ENCODE assay signal across 10 cellular contexts in the genomic region with DNA sequence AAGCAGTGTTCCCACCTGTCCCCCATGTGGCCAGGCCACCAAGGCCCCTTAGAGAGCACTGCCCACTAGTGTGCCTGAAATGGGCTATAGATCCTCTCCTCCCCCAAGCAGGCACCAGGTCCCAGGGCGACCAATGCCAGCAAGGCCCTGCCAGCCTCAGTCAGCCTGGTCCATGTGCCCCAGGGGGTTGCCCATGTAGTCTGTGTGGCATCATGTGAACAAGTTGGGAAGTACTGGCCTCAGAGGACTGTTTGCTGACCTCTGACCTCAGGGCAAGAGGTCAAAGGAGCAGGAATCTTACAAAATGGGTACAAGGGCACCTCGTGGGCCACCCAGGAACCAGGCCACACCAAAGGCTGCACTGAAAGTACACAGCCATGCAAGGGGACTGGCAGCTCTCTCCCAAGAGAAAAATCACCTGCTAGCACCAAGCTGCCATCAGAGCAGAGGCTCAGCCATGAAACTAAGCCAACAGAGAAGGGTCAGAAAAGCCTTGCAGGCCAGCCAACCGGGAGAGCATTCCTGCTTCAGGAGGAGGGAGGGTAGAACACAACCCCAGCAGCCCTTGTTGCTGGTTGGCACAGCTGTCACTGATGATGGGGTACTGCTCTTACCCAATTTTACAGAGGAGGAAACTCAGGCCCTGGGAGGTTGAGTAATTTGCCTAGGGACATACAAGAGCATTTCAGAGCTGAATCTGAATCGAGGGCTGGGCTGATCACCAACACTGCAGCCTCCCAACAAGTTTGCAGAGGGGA. TPM values are rescaled to one million over a fixed set of nuclear protein-coding genes. Genes with fewer than 3 reads are reported as not detected.
DNase-seq lines count a peak whose midpoint lies in the region; ATAC-seq, FAIRE-seq and TF ChIP-seq lines count a peak whose summit lies in the region.
"Had no signal": no experiment of that assay in that cellular context is flagged by ENCODE, and none has a peak within 500 bp of the region (broad histone marks: within the 10 kb centered on the region; RNA-seq: fewer than 3 reads in every experiment).

No MANE protein-coding gene starts in this region.

- H3K27ac Mint-ChIP-seq in activated T-helper 1 cell treated with anti-CD3 and anti-CD28 coated beads, Interleukin-12 subunit alpha, Interleukin-12 subunit beta, Interleukin-2, Interleukin-4 antibody, amounts not matched to agents 30 ng/mL and 10 ng/mL and 1 ng/mL, durations not matched to agents 14 hours and 24 hours and 36 hours: peak overlapping the region; percentile 84

- H2AFZ ChIP-seq in Karpas-422 (ENCODE audit: low read length) (peak overlapping the region; percentile 44; the same call in 1 of the 2 replicates), keratinocyte (ENCODE audit: control insufficient read depth, low read length) (no peak overlapping the region)

- no peaks in the 10 kb centered on the region for H4K20me1 ChIP-seq in Karpas-422 (ENCODE audit: insufficient read depth, low read depth, low read length)
- H4K20me1 ChIP-seq in keratinocyte (ENCODE audit: control insufficient read depth, extremely low read depth, insufficient read depth, low read length): no peaks in the 10 kb centered on the region

- H3K9me3 Mint-ChIP-seq in activated T-helper 1 cell treated with anti-CD3 and anti-CD28 coated beads, Interleukin-12 subunit alpha, Interleukin-12 subunit beta, Interleukin-2, Interleukin-4 antibody, amounts not matched to agents 30 ng/mL and 10 ng/mL and 1 ng/mL, durations not matched to agents 14 hours and 24 hours and 36 hours: no peaks in the 10 kb centered on the region

- DNase-seq in AG10803 (ENCODE audit: low read depth) (peak; percentile 67), Karpas-422 (peak; percentile 80), keratinocyte (ENCODE audit: low read depth, low spot score) (peak; percentile 74)
- DNase-seq in activated T-helper 1 cell treated with anti-CD3 and anti-CD28 coated beads, Interleukin-12 subunit alpha, Interleukin-12 subunit beta, Interleukin-2, Interleukin-4 antibody, amounts not matched to agents 30 ng/mL and 10 ng/mL and 1 ng/mL, durations not matched to agents 14 hours and 24 hours and 36 hours (ENCODE audit: low spot score): no peak
- DNase-seq: stimulated activated CD4-positive, alpha-beta T cell treated with anti-CD3 and anti-CD28 coated beads, Interleukin-4, amount 100 ng/mL, for 24 hours had no signal

- FAIRE-seq in keratinocyte (lab: Jason Lieb, UNC): peak; percentile 39
- FAIRE-seq: urothelium cell line had no signal

- H3K36me3 ChIP-seq in Karpas-422 (ENCODE audit: insufficient read depth, low read length) (no peaks in the 10 kb centered on the region), keratinocyte (ENCODE audit: control insufficient read depth in 2 of 2, extremely low read depth in 1 of 2, insufficient read depth in 2 of 2, low read length in 2 of 2) (no peaks in the 10 kb centered on the region)

- no peaks in the 10 kb centered on the region for H3K27me3 ChIP-seq in Karpas-422 (ENCODE audit: low read length)
- no peaks in the 10 kb centered on the region for H3K27me3 ChIP-seq in keratinocyte (ENCODE audit: control insufficient read depth, extremely low read depth, insufficient read depth, low read length)

- no peaks in the 10 kb centered on the region for H3K9me2 ChIP-seq in Karpas-422 (replicated peaks; ENCODE audit: insufficient read depth, low read length)

- intact Hi-C loops in activated T-helper 1 cell treated with anti-CD3 and anti-CD28 coated beads, Interleukin-12 subunit alpha, Interleukin-12 subunit beta, Interleukin-2, Interleukin-4 antibody, amounts not matched to agents 30 ng/mL and 10 ng/mL and 1 ng/mL, durations not matched to agents 14 hours and 24 hours and 36 hours (cut with micrococcal nuclease): no loop called here

- H3K4me1 Mint-ChIP-seq in activated T-helper 1 cell treated with anti-CD3 and anti-CD28 coated beads, Interleukin-12 subunit alpha, Interleukin-12 subunit beta, Interleukin-2, Interleukin-4 antibody, amounts not matched to agents 30 ng/mL and 10 ng/mL and 1 ng/mL, durations not matched to agents 14 hours and 24 hours and 36 hours (ENCODE audit: low read depth): peaks cover 69% of the 10 kb centered on the region

- peaks cover 21% of the 10 kb centered on the region for H3K4me1 ChIP-seq in Karpas-422 (ENCODE audit: low read length)
- H3K4me1 ChIP-seq in keratinocyte (ENCODE audit: control insufficient read depth, extremely low read depth, insufficient read depth, low read length): peaks cover 20% of the 10 kb centered on the region

- no peaks in the 10 kb centered on the region for H3K27me3 Mint-ChIP-seq in activated T-helper 1 cell treated with anti-CD3 and anti-CD28 coated beads, Interleukin-12 subunit alpha, Interleukin-12 subunit beta, Interleukin-2, Interleukin-4 antibody, amounts not matched to agents 30 ng/mL and 10 ng/mL and 1 ng/mL, durations not matched to agents 14 hours and 24 hours and 36 hours (ENCODE audit: insufficient read depth)

- TF ChIP-seq CTCF in AG10803 (conservative IDR thresholded peaks at IDR 0.05; ENCODE audit: low read length) (no peak), keratinocyte (optimal IDR thresholded peaks at IDR 0.05 in 1 of 3, IDR thresholded peaks at IDR 0.05 in 1 of 3, conservative IDR thresholded peaks at IDR 0.05 in 1 of 3; ENCODE audit: extremely low read depth in 1 of 3, insufficient read depth in 2 of 3, low read length in 3 of 3) (no peak)

- H3K9ac ChIP-seq in Karpas-422 (ENCODE audit: low read length) (peak overlapping the region; percentile 29), keratinocyte (ENCODE audit: control insufficient read depth, extremely low read depth, insufficient read depth, low read length) (no peak overlapping the region)

- peak overlapping the region; percentile 26 for H3K4me3 Mint-ChIP-seq in activated T-helper 1 cell treated with anti-CD3 and anti-CD28 coated beads, Interleukin-12 subunit alpha, Interleukin-12 subunit beta, Interleukin-2, Interleukin-4 antibody, amounts not matched to agents 30 ng/mL and 10 ng/mL and 1 ng/mL, durations not matched to agents 14 hours and 24 hours and 36 hours

- H3K9me3 ChIP-seq in Karpas-422 (ENCODE audit: low read length) (no peaks in the 10 kb centered on the region), keratinocyte (ENCODE audit: control insufficient read depth, low read depth, low read length) (no peaks in the 10 kb centered on the region)

- H3K27ac ChIP-seq in Karpas-422 (ENCODE audit: low read length) (peak overlapping the region; percentile 69), keratinocyte (ENCODE audit: control insufficient read depth, insufficient read depth, low read length) (no peak overlapping the region)

- H3K4me3 ChIP-seq in AG10803 (ENCODE audit: low read length) (no peak overlapping the region), Karpas-422 (ENCODE audit: low read length) (no peak overlapping the region), keratinocyte (ENCODE audit: control insufficient read depth in 2 of 3, extremely low read depth in 1 of 3, insufficient read depth in 2 of 3, low read depth in 1 of 3, low read length in 3 of 3) (no peak overlapping the region)

- H3K4me2 ChIP-seq in Karpas-422 (ENCODE audit: low read depth, low read length, poor library complexity, severe bottlenecking) (peak overlapping the region; percentile 47), keratinocyte (ENCODE audit: control insufficient read depth, extremely low read depth, insufficient read depth, low read depth, low read length) (peak overlapping the region; percentile 16)

- dilution Hi-C loops in keratinocyte (cut with MboI; ENCODE audit: extremely low pct_ligation_motif_present, low sequenced_read_pairs): no loop called here

- no peak for ATAC-seq in GM18873 (IDR thresholded peaks at IDR 0.05; ENCODE audit: low FRiP score, unreplicated experiment)
- ATAC-seq in GM19397 (IDR thresholded peaks at IDR 0.05; ENCODE audit: unreplicated experiment): no peak
- no peak for ATAC-seq in HG02588 (IDR thresholded peaks at IDR 0.05; ENCODE audit: unreplicated experiment)
- ATAC-seq in HG02852 (IDR thresholded peaks at IDR 0.05; ENCODE audit: unreplicated experiment): no peak

- H3K79me2 ChIP-seq in Karpas-422 (ENCODE audit: low read length) (no peaks in the 10 kb centered on the region), keratinocyte (ENCODE audit: control insufficient read depth, insufficient read depth, low read length) (no peaks in the 10 kb centered on the region)

- H3K36me3 Mint-ChIP-seq in activated T-helper 1 cell treated with anti-CD3 and anti-CD28 coated beads, Interleukin-12 subunit alpha, Interleukin-12 subunit beta, Interleukin-2, Interleukin-4 antibody, amounts not matched to agents 30 ng/mL and 10 ng/mL and 1 ng/mL, durations not matched to agents 14 hours and 24 hours and 36 hours (ENCODE audit: low read depth): peaks cover 11% of the 10 kb centered on the region

- H3K9me1 ChIP-seq in keratinocyte (ENCODE audit: control insufficient read depth, extremely low read depth, insufficient read depth, low read length): no peaks in the 10 kb centered on the region

RNA-seq across cellular contexts. Expression of a gene that starts 5.2 kb away (rescaled TPM):
- total RNA-seq in Karpas-422 (2014; rRNA removed; shearing (Covaris generic); ENCODE audit: low replicate concordance): 30.4 and 30.9 TPM in 2 replicates
- 530 and 545 TPM in 2 replicates for total RNA-seq in activated T-helper 1 cell treated with anti-CD3 and anti-CD28 coated beads, Interleukin-12 subunit alpha, Interleukin-12 subunit beta, Interleukin-2, Interleukin-4 antibody, amounts not matched to agents 30 ng/mL and 10 ng/mL and 1 ng/mL, durations not matched to agents 14 hours and 24 hours and 36 hours
- 22.8 to 36.5 TPM (median 34.7 TPM) in 3 replicates for polyA plus RNA-seq in keratinocyte
- polyA plus RNA-seq in keratinocyte (2011; ENCODE audit: low read depth): 52.4 TPM
- polyA plus RNA-seq in keratinocyte (2011; cell fraction: cytosol; rRNA removed): 18.2 and 36.2 TPM in 2 replicates
- 54.7 and 61.8 TPM in 2 replicates for polyA plus RNA-seq in keratinocyte (2011; cell fraction: nucleus; rRNA removed)
- 44.8 and 74.3 TPM in 2 replicates for polyA plus RNA-seq in keratinocyte (2012; ENCODE audit: low replicate concordance)
- 41.0 to 160 TPM (median 48.8 TPM) in 3 replicates for polyA minus RNA-seq in keratinocyte
- 88.1 TPM for polyA minus RNA-seq in keratinocyte (2011; cell fraction: cytosol; rRNA and poly(A)+ RNA removed)
- 67.9 and 69.1 TPM in 2 replicates for polyA minus RNA-seq in keratinocyte (2011; cell fraction: nucleus; rRNA and poly(A)+ RNA removed)

RNA-seq across cellular contexts. Expression of a gene that starts 21.2 kb away (rescaled TPM):
- 33.7 and 88.0 TPM in 2 replicates for total RNA-seq in Karpas-422 (2014; rRNA removed; shearing (Covaris generic); ENCODE audit: low replicate concordance)
- total RNA-seq in activated T-helper 1 cell treated with anti-CD3 and anti-CD28 coated beads, Interleukin-12 subunit alpha, Interleukin-12 subunit beta, Interleukin-2, Interleukin-4 antibody, amounts not matched to agents 30 ng/mL and 10 ng/mL and 1 ng/mL, durations not matched to agents 14 hours and 24 hours and 36 hours: 45.4 and 57.1 TPM in 2 replicates
- 0.24 to 0.34 TPM (median 0.28 TPM) in 3 replicates for polyA plus RNA-seq in keratinocyte
- polyA plus RNA-seq in keratinocyte (2011; ENCODE audit: low read depth): not detected
- polyA plus RNA-seq in keratinocyte (2011; cell fraction: cytosol; rRNA removed): 0.10 and 0.14 TPM in 2 replicates
- polyA plus RNA-seq in keratinocyte (2011; cell fraction: nucleus; rRNA removed): 0.11 and 0.56 TPM in 2 replicates
- polyA plus RNA-seq in keratinocyte (2012; ENCODE audit: low replicate concordance): 0.16 and 0.82 TPM in 2 replicates
- 0.83 to 3.2 TPM in 2 of 3 replicates, not detected in the other for polyA minus RNA-seq in keratinocyte
- not detected for polyA minus RNA-seq in keratinocyte (2011; cell fraction: cytosol; rRNA and poly(A)+ RNA removed)
- polyA minus RNA-seq in keratinocyte (2011; cell fraction: nucleus; rRNA and poly(A)+ RNA removed): not detected in 2 replicates

RNA-seq across cellular contexts. Expression of a gene that starts 40.0 kb away (rescaled TPM):
- 27.4 and 60.8 TPM in 2 replicates for total RNA-seq in Karpas-422 (2014; rRNA removed; shearing (Covaris generic); ENCODE audit: low replicate concordance)
- total RNA-seq in activated T-helper 1 cell treated with anti-CD3 and anti-CD28 coated beads, Interleukin-12 subunit alpha, Interleukin-12 subunit beta, Interleukin-2, Interleukin-4 antibody, amounts not matched to agents 30 ng/mL and 10 ng/mL and 1 ng/mL, durations not matched to agents 14 hours and 24 hours and 36 hours: 228 and 239 TPM in 2 replicates
- polyA plus RNA-seq in keratinocyte: 6.6 to 13.4 TPM (median 9.7 TPM) in 3 replicates
- 7.3 TPM for polyA plus RNA-seq in keratinocyte (2011; ENCODE audit: low read depth)
- 6.5 and 7.6 TPM in 2 replicates for polyA plus RNA-seq in keratinocyte (2011; cell fraction: cytosol; rRNA removed)
- polyA plus RNA-seq in keratinocyte (2011; cell fraction: nucleus; rRNA removed): 38.8 and 46.7 TPM in 2 replicates
- 9.0 and 9.7 TPM in 2 replicates for polyA plus RNA-seq in keratinocyte (2012; ENCODE audit: low replicate concordance)
- 16.9 to 46.0 TPM (median 20.4 TPM) in 3 replicates for polyA minus RNA-seq in keratinocyte
- 10.2 TPM for polyA minus RNA-seq in keratinocyte (2011; cell fraction: cytosol; rRNA and poly(A)+ RNA removed)
- 17.4 and 20.3 TPM in 2 replicates for polyA minus RNA-seq in keratinocyte (2011; cell fraction: nucleus; rRNA and poly(A)+ RNA removed)

Comparison
In these comparisons a context has a peak if more than half of its experiments do, and no peak if none do; other contexts are left out.
1. RNA of a gene that starts 5.2 kb away (total RNA-seq): 530 to 545 TPM in activated T-helper 1 cell treated with anti-CD3 and anti-CD28 coated beads, Interleukin-12 subunit alpha, Interleukin-12 subunit beta, Interleukin-2, Interleukin-4 antibody, amounts not matched to agents 30 ng/mL and 10 ng/mL and 1 ng/mL, durations not matched to agents 14 hours and 24 hours and 36 hours; 30.4 to 30.9 TPM in Karpas-422; every median in the first group is over 10 times any median in the second.